ENCODE assay signal across 12 cellular contexts in genomic region chr5:123098767-123099513, GRCh38. TPM values are rescaled to one million over a fixed set of nuclear protein-coding genes. Genes with fewer than 3 reads are reported as not detected.
A peak's percentile ranks its signal among the peaks of the same experiment; 100 is the strongest.
DNase-seq lines count a peak whose midpoint lies in the region; ATAC-seq and TF ChIP-seq lines count a peak whose summit lies in the region.
"Had no signal": no experiment of that assay in that cellular context is flagged by ENCODE, and none has a peak within 500 bp of the region (broad histone marks: within the 10 kb centered on the region; RNA-seq: fewer than 3 reads in every experiment).

No MANE protein-coding gene starts in this region.

- no peaks in the 10 kb centered on the region for H3K79me2 ChIP-seq in parathyroid adenoma

- H2AFZ ChIP-seq in parathyroid adenoma: peak overlapping the region; percentile 39

- peaks cover 0 to 4% of the 10 kb centered on the region in 2 donors for H3K4me1 ChIP-seq in ascending aorta
- H3K4me1 ChIP-seq in parathyroid adenoma: no peaks in the 10 kb centered on the region

- H3K9me3 ChIP-seq in ascending aorta (no peaks in the 10 kb centered on the region), parathyroid adenoma (ENCODE audit: control insufficient read depth, low read length) (no peaks in the 10 kb centered on the region)

- peak; percentile 14 for ATAC-seq in left ventricle myocardium superior
- ATAC-seq: CD8-positive, alpha-beta T cell; T-cell had no signal

- DNase-seq in EH (ENCODE audit: low read depth) (peak; percentile 56), ascending aorta (ENCODE audit: low spot score in 2 of 2) (no peak), left ventricle myocardium superior (no peak), NOMO-1 treated with DMSO at 0.1 percent for 48 hours (lab: John Stamatoyannopoulos, UW; ENCODE audit: unreplicated experiment) (no peak), NCI-H1694 (lab: John Stamatoyannopoulos, UW) (no peak), NCI-H524 treated with DMSO at 0.1 percent for 48 hours (lab: John Stamatoyannopoulos, UW) (no peak), islet precursor cell (no peak)
- DNase-seq: CD8-positive, alpha-beta T cell; NCI-H446 treated with DMSO at 0.1 percent for 48 hours; nucleus accumbens; T-cell had no signal

- H3K9ac ChIP-seq in parathyroid adenoma: no peak overlapping the region

- peak overlapping the region; percentile 95 to 99 for H3K27ac ChIP-seq in ascending aorta
- no peak overlapping the region for H3K27ac ChIP-seq in parathyroid adenoma

- H3K27me3 ChIP-seq in ascending aorta (no peaks in the 10 kb centered on the region), parathyroid adenoma (ENCODE audit: control insufficient read depth, insufficient read depth, low read length) (peaks cover 14% of the 10 kb centered on the region)

- no peaks in the 10 kb centered on the region for H3K36me3 ChIP-seq in ascending aorta
- no peaks in the 10 kb centered on the region for H3K36me3 ChIP-seq in parathyroid adenoma (ENCODE audit: control insufficient read depth, insufficient read depth, low read length)

- TF ChIP-seq CTCF in ascending aorta (IDR thresholded peaks at IDR 0.05): no peak
- no peak for TF ChIP-seq CTCF in parathyroid adenoma (IDR thresholded peaks at IDR 0.05)

- H3K4me2 ChIP-seq in parathyroid adenoma (ENCODE audit: low read length): peak overlapping the region; percentile 21

- peak overlapping the region; percentile 48 to 97 for H3K4me3 ChIP-seq in ascending aorta
- H3K4me3 ChIP-seq in parathyroid adenoma (ENCODE audit: low read depth, low read length): no peak overlapping the region

- intact Hi-C loops in ascending aorta (cut with DNase I) (loop anchor here (2.0 kb wide), 1 partner anchor 52 kb away; no protein-coding TSS in a partner anchor), left ventricle myocardium superior (cut with micrococcal nuclease) (no loop called here)

RNA-seq across cellular contexts. Expression of gene PRDM6, which starts 9.9 kb away (rescaled TPM):
- 8.4 TPM for total RNA-seq in ascending aorta
- 0.27 TPM for total RNA-seq in left ventricle myocardium superior
- total RNA-seq: CD8-positive, alpha-beta T cell had no signal
